8 cellular contexts compared by ENCODE assay signal in the genomic region with DNA sequence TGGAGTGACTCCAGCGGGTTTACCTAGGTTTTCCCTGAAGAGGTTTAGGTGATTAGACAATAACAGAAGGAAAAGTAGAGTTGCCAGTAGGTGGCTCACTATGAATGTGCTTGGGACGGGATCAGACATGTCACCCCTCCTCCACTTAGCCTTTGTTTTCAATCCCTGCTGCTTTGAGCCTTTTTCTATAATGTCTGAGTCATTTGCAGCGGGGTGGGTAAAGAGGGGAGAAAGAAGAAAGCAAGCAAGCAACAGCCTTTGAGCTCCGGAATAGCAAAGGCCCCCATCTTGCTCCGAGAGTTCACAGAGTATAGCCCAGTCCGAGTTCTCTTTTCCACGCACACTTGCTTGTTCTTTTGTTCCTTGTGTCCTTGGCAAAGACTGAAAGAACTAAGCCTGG.
DNase-seq lines count a peak whose midpoint lies in the region; ATAC-seq and TF ChIP-seq lines count a peak whose summit lies in the region.

No MANE protein-coding gene starts in this region.

- no peaks in the 10 kb centered on the region for H3K36me3 Mint-ChIP-seq in chondrocyte (ENCODE audit: low read depth)
- no peaks in the 10 kb centered on the region for H3K36me3 Mint-ChIP-seq in activated CD4-positive, alpha-beta T cell treated with anti-CD3 and anti-CD28 coated beads, Interleukin-2, amount 10 ng/mL, durations not matched to agents 24 days and 14 days (ENCODE audit: low read depth)

- H3K4me1 Mint-ChIP-seq in chondrocyte (ENCODE audit: low read depth) = peaks cover 26% of the 10 kb centered on the region
- H3K4me1 Mint-ChIP-seq in activated CD4-positive, alpha-beta T cell treated with anti-CD3 and anti-CD28 coated beads, Interleukin-2, amount 10 ng/mL, durations not matched to agents 24 days and 14 days = no peaks in the 10 kb centered on the region

- no peaks in the 10 kb centered on the region for H3K36me3 ChIP-seq in H7 (replicated peaks; ENCODE audit: control insufficient read depth, insufficient read depth, low read length)
- no peaks in the 10 kb centered on the region for H3K36me3 ChIP-seq in thoracic aorta

- TF ChIP-seq CTCF in chondrocyte (IDR thresholded peaks at IDR 0.05) = peak; percentile 87
- TF ChIP-seq CTCF in thoracic aorta (IDR thresholded peaks at IDR 0.05) = no peak

- H3K4me3 ChIP-seq in H7 (ENCODE audit: insufficient read depth, low read depth, low read length) (no peak overlapping the region), thoracic aorta (peak overlapping the region; percentile 14)

- no peak for ATAC-seq in thoracic aorta (ENCODE audit: insufficient number of reproducible peaks, low FRiP score, low read depth)
- no peak for ATAC-seq in GM19452 (IDR thresholded peaks at IDR 0.05; ENCODE audit: unreplicated experiment)

- no peaks in the 10 kb centered on the region for H3K9me3 ChIP-seq in thoracic aorta

- H3K27ac ChIP-seq in thoracic aorta = no peak overlapping the region

- peak overlapping the region; percentile 64 for H3K27ac Mint-ChIP-seq in chondrocyte (ENCODE audit: unreplicated experiment)
- no peak overlapping the region for H3K27ac Mint-ChIP-seq in activated CD4-positive, alpha-beta T cell treated with anti-CD3 and anti-CD28 coated beads, Interleukin-2, amount 10 ng/mL, durations not matched to agents 24 days and 14 days

- no peaks in the 10 kb centered on the region for H3K4me1 ChIP-seq in thoracic aorta (ENCODE audit: control insufficient read depth in 1 of 2, low read depth in 2 of 2)

- peak overlapping the region; percentile 59 for H3K4me3 Mint-ChIP-seq in chondrocyte (ENCODE audit: unreplicated experiment)
- H3K4me3 Mint-ChIP-seq in activated CD4-positive, alpha-beta T cell treated with anti-CD3 and anti-CD28 coated beads, Interleukin-2, amount 10 ng/mL, durations not matched to agents 24 days and 14 days = no peak overlapping the region

- no peaks in the 10 kb centered on the region for H3K27me3 ChIP-seq in H7 (ENCODE audit: control insufficient read depth, insufficient read depth, low read length)
- H3K27me3 ChIP-seq in thoracic aorta (replicated peaks; ENCODE audit: insufficient read depth) = no peaks in the 10 kb centered on the region

- intact Hi-C loops in activated CD4-positive, alpha-beta T cell treated with anti-CD3 and anti-CD28 coated beads, Interleukin-2, amount 10 ng/mL, durations not matched to agents 24 days and 14 days (cut with micrococcal nuclease) = no loop called here

- H3K9me3 Mint-ChIP-seq in chondrocyte (ENCODE audit: low read depth) = no peaks in the 10 kb centered on the region
- H3K9me3 Mint-ChIP-seq in activated CD4-positive, alpha-beta T cell treated with anti-CD3 and anti-CD28 coated beads, Interleukin-2, amount 10 ng/mL, durations not matched to agents 24 days and 14 days = no peaks in the 10 kb centered on the region

- DNase-seq in H7 (peak; percentile 73), NCI-H524 treated with DMSO at 0.1 percent for 48 hours (lab: John Stamatoyannopoulos, UW) (peak; percentile 69), chondrocyte (ENCODE audit: low spot score) (no peak), kidney glomerular epithelial cell (lab: John Stamatoyannopoulos, UW) (peak; percentile 94), thoracic aorta (ENCODE audit: low spot score) (no peak), COLO668 (lab: John Stamatoyannopoulos, UW; ENCODE audit: unreplicated experiment) (no peak)
- DNase-seq in activated CD4-positive, alpha-beta T cell treated with anti-CD3 and anti-CD28 coated beads, Interleukin-2, amount 10 ng/mL, durations not matched to agents 24 days and 14 days = no peak

- H3K27me3 Mint-ChIP-seq in chondrocyte (ENCODE audit: low read depth) = no peaks in the 10 kb centered on the region
- H3K27me3 Mint-ChIP-seq in activated CD4-positive, alpha-beta T cell treated with anti-CD3 and anti-CD28 coated beads, Interleukin-2, amount 10 ng/mL, durations not matched to agents 24 days and 14 days = no peaks in the 10 kb centered on the region

Comparison
In these comparisons a context has a peak if more than half of its experiments do, and no peak if none do; other contexts are left out.
1. DNase-seq: peak in H7 (single experiment), NCI-H524 treated with DMSO at 0.1 percent for 48 hours (single experiment) and kidney glomerular epithelial cell (single experiment); none in chondrocyte (single experiment), thoracic aorta (single experiment), COLO668 (single experiment) and activated CD4-positive, alpha-beta T cell treated with anti-CD3 and anti-CD28 coated beads, Interleukin-2, amount 10 ng/mL, durations not matched to agents 24 days and 14 days (single experiment).